ENCODE assay signal across 28 cellular contexts in genomic region chr3:138406606-138407005, GRCh38. TPM values are rescaled to one million over a fixed set of nuclear protein-coding genes. Genes with fewer than 3 reads are reported as not detected.
"Had no signal": no experiment of that assay in that cellular context is flagged by ENCODE, and none has a peak within 500 bp of the region (broad histone marks: within the 10 kb centered on the region; RNA-seq: fewer than 3 reads in every experiment).

No MANE protein-coding gene starts in this region.

- ATAC-seq: natural killer cell; psoas muscle; right cardiac atrium; right lobe of liver; stimulated activated effector memory CD8-positive, alpha-beta T cell treated with anti-CD3 and anti-CD28 coated beads, Interleukin-12 subunit alpha, Interleukin-12 subunit beta, amount 100 ng/mL, for 72 hours; stimulated activated naive B cell treated with anti-CD40 and anti-IgM and Interleukin-4, amounts not matched to agents 10 μg/mL and 1 μg/mL and 100 μg/mL, for 72 hours; upper lobe of right lung had no signal

- H3K36me3 ChIP-seq: neural progenitor cell, ovary, right lobe of liver, transverse colon, uterus had no signal

- H3K4me2 ChIP-seq: neural progenitor cell had no signal

- H3K9me3 ChIP-seq: ovary, psoas muscle, right lobe of liver, sigmoid colon, stomach, testis, tibial artery, transverse colon, upper lobe of right lung, uterus had no signal

- H3K4me1 Mint-ChIP-seq: nephron; neural progenitor cell; stimulated activated effector memory CD8-positive, alpha-beta T cell treated with anti-CD3 and anti-CD28 coated beads, Interleukin-12 subunit alpha, Interleukin-12 subunit beta, amount 100 ng/mL, for 72 hours had no signal

- H3K4me3 Mint-ChIP-seq: natural killer cell; nephron; neural progenitor cell; stimulated activated effector memory CD8-positive, alpha-beta T cell treated with anti-CD3 and anti-CD28 coated beads, Interleukin-12 subunit alpha, Interleukin-12 subunit beta, amount 100 ng/mL, for 72 hours; stimulated activated naive B cell treated with anti-CD40 and anti-IgM and Interleukin-4, amounts not matched to agents 10 μg/mL and 1 μg/mL and 100 μg/mL, for 72 hours; stimulated activated naive CD8-positive, alpha-beta T cell treated with anti-CD3 and anti-CD28 coated beads, Interleukin-15, Interleukin-2, amounts not matched to agents 100 ng/mL and 50 ng/mL, for 24 hours; type B pancreatic cell had no signal

- H3K27ac ChIP-seq: neural progenitor cell, ovary, parathyroid adenoma, psoas muscle, right lobe of liver, sigmoid colon, stomach, tibial artery, transverse colon, upper lobe of right lung, uterus had no signal

- H2AFZ ChIP-seq: neural progenitor cell, parathyroid adenoma had no signal

- DNase-seq: natural killer cell; occipital lobe; ovary; posterior cingulate gyrus; psoas muscle; right cardiac atrium; right lobe of liver; sigmoid colon; small intestine; stimulated activated CD4-positive, alpha-beta T cell treated with anti-CD3 and anti-CD28 coated beads, Interleukin-15, amount 100 ng/mL, for 24 hours; stimulated activated CD4-positive, alpha-beta T cell treated with anti-CD3 and anti-CD28 coated beads, Interleukin-2, amount 100 ng/mL, for 24 hours; stimulated activated CD4-positive, alpha-beta T cell treated with anti-CD3 and anti-CD28 coated beads, Interleukin-2, amount 100 ng/mL, for 48 hours; stimulated activated CD4-positive, alpha-beta T cell treated with anti-CD3 and anti-CD28 coated beads, Interleukin-4, amount 100 ng/mL, for 24 hours; stimulated activated naive B cell treated with anti-CD40 and anti-IgM and Interleukin-4, amounts not matched to agents 10 μg/mL and 1 μg/mL and 100 μg/mL, for 72 hours; stimulated activated naive CD4-positive, alpha-beta T cell treated with Interleukin-2 at 50 U/mL for 16 hours; stomach; testis; tibial artery; transverse colon; upper lobe of right lung; uterus had no signal

- H3K36me3 Mint-ChIP-seq: natural killer cell; stimulated activated effector memory CD8-positive, alpha-beta T cell treated with anti-CD3 and anti-CD28 coated beads, Interleukin-12 subunit alpha, Interleukin-12 subunit beta, amount 100 ng/mL, for 72 hours; stimulated activated naive B cell treated with anti-CD40 and anti-IgM and Interleukin-4, amounts not matched to agents 10 μg/mL and 1 μg/mL and 100 μg/mL, for 72 hours had no signal

- H3K27me3 ChIP-seq: neural progenitor cell, ovary, right lobe of liver, sigmoid colon, stomach, testis, tibial artery, transverse colon, upper lobe of right lung, uterus had no signal

- H3K9ac ChIP-seq: neural progenitor cell, parathyroid adenoma had no signal

- H3K9me3 Mint-ChIP-seq: natural killer cell; nephron; neural progenitor cell; stimulated activated effector memory CD8-positive, alpha-beta T cell treated with anti-CD3 and anti-CD28 coated beads, Interleukin-12 subunit alpha, Interleukin-12 subunit beta, amount 100 ng/mL, for 72 hours; stimulated activated naive B cell treated with anti-CD40 and anti-IgM and Interleukin-4, amounts not matched to agents 10 μg/mL and 1 μg/mL and 100 μg/mL, for 72 hours; stimulated activated naive CD8-positive, alpha-beta T cell treated with anti-CD3 and anti-CD28 coated beads, Interleukin-15, Interleukin-2, amounts not matched to agents 100 ng/mL and 50 ng/mL, for 24 hours; type B pancreatic cell had no signal

- H3K79me2 ChIP-seq: parathyroid adenoma had no signal

- H3K4me1 ChIP-seq: parathyroid adenoma, psoas muscle, right lobe of liver, sigmoid colon, stomach, tibial artery, transverse colon, upper lobe of right lung, uterus had no signal

- H3K4me3 ChIP-seq: neural progenitor cell, ovary, psoas muscle, right lobe of liver, sigmoid colon, stomach, testis, tibial artery, transverse colon, upper lobe of right lung, uterus had no signal

- H3K27me3 Mint-ChIP-seq: type B pancreatic cell had no signal

- H3K27ac Mint-ChIP-seq: natural killer cell; nephron; neural progenitor cell; progenitor cell of endocrine pancreas; stimulated activated effector memory CD8-positive, alpha-beta T cell treated with anti-CD3 and anti-CD28 coated beads, Interleukin-12 subunit alpha, Interleukin-12 subunit beta, amount 100 ng/mL, for 72 hours; stimulated activated naive B cell treated with anti-CD40 and anti-IgM and Interleukin-4, amounts not matched to agents 10 μg/mL and 1 μg/mL and 100 μg/mL, for 72 hours; stimulated activated naive CD8-positive, alpha-beta T cell treated with anti-CD3 and anti-CD28 coated beads, Interleukin-15, Interleukin-2, amounts not matched to agents 100 ng/mL and 50 ng/mL, for 24 hours; type B pancreatic cell had no signal

RNA-seq across cellular contexts. Expression of gene ESYT3, which starts 27.8 kb away (rescaled TPM):
- total RNA-seq: natural killer cell had no signal
